Comparison of ENCODE assay signal across 11 cellular contexts in genomic region chr13:40985596-40986327, GRCh38. TPM values are rescaled to one million over a fixed set of nuclear protein-coding genes. Genes with fewer than 3 reads are reported as not detected.
DNase-seq lines count a peak whose midpoint lies in the region; ATAC-seq and TF ChIP-seq lines count a peak whose summit lies in the region.
"Had no signal": no experiment of that assay in that cellular context is flagged by ENCODE, and none has a peak within 500 bp of the region (broad histone marks: within the 10 kb centered on the region; RNA-seq: fewer than 3 reads in every experiment).

No MANE protein-coding gene starts in this region.

- H3K4me2 ChIP-seq in PC-3 (ENCODE audit: low read length) = peak overlapping the region; percentile 60

- peak overlapping the region; percentile 97 for H3K27ac Mint-ChIP-seq in CD8-positive, alpha-beta T cell
- H3K27ac Mint-ChIP-seq: H9 had no signal

- H3K9ac ChIP-seq in PC-3 (ENCODE audit: low read length) = no peak overlapping the region
- H3K9ac ChIP-seq in rectal smooth muscle tissue (ENCODE audit: low read length) = no peak overlapping the region

- H2AFZ ChIP-seq in PC-3 (ENCODE audit: low read length) = no peak overlapping the region

- no peak for TF ChIP-seq CTCF in CD8-positive, alpha-beta T cell (IDR thresholded peaks at IDR 0.05)
- TF ChIP-seq CTCF in PC-3 (conservative IDR thresholded peaks at IDR 0.05; ENCODE audit: low read depth, low read length) (no peak), esophagus muscularis mucosa (IDR thresholded peaks at IDR 0.05) (no peak)

- peaks cover 62% of the 10 kb centered on the region for H3K4me1 ChIP-seq in CD8-positive, alpha-beta T cell (ENCODE audit: insufficient read depth, low read length)
- peaks cover 10% of the 10 kb centered on the region for H3K4me1 ChIP-seq in PC-3 (ENCODE audit: insufficient read depth, low read length)
- peaks cover 34 to 52% (median 49%) of the 10 kb centered on the region in 4 donors for H3K4me1 ChIP-seq in esophagus muscularis mucosa
- peaks cover 15% of the 10 kb centered on the region for H3K4me1 ChIP-seq in rectal smooth muscle tissue (ENCODE audit: control insufficient read depth, insufficient read depth, low read length)

- H3K4me3 ChIP-seq in CD8-positive, alpha-beta T cell (ENCODE audit: low read depth, low read length) = no peak overlapping the region
- H3K4me3 ChIP-seq in PC-3 (ENCODE audit: low read length) (no peak overlapping the region), esophagus muscularis mucosa (peak overlapping the region in 1 of 4 donors; percentile 35), rectal smooth muscle tissue (ENCODE audit: low read length) (peak overlapping the region; percentile 14)

- H3K27me3 ChIP-seq in CD8-positive, alpha-beta T cell (ENCODE audit: insufficient read depth, low read length) = no peaks in the 10 kb centered on the region
- H3K27me3 ChIP-seq in PC-3 (ENCODE audit: low read length) (no peaks in the 10 kb centered on the region), esophagus muscularis mucosa (no peaks in the 10 kb centered on the region), rectal smooth muscle tissue (ENCODE audit: control insufficient read depth, insufficient read depth, low read length) (no peaks in the 10 kb centered on the region)

- no peak for TF ChIP-seq POLR2A in esophagus muscularis mucosa (IDR thresholded peaks at IDR 0.05; ENCODE audit: low read depth)

- no peaks in the 10 kb centered on the region for H3K9me2 ChIP-seq in PC-3 (replicated peaks; ENCODE audit: low read length)

- WGBS in esophagus muscularis mucosa = 55% methylated on average over 5 of the region's 5 CpGs

- peak overlapping the region; percentile 76 for H3K27ac ChIP-seq in CD8-positive, alpha-beta T cell (ENCODE audit: low read depth, low read length)
- H3K27ac ChIP-seq in PC-3 (ENCODE audit: low read length) (no peak overlapping the region), esophagus muscularis mucosa (replicated peaks in 1 of 4) (peak overlapping the region; percentile 27 to 69 (median 64)), rectal smooth muscle tissue (ENCODE audit: low read depth, low read length) (no peak overlapping the region)

- H3K36me3 ChIP-seq in CD8-positive, alpha-beta T cell (ENCODE audit: insufficient read depth, low read length) = no peaks in the 10 kb centered on the region
- no peaks in the 10 kb centered on the region for H3K36me3 ChIP-seq in PC-3 (ENCODE audit: low read depth, low read length)
- H3K36me3 ChIP-seq in esophagus muscularis mucosa = no peaks in the 10 kb centered on the region
- no peaks in the 10 kb centered on the region for H3K36me3 ChIP-seq in rectal smooth muscle tissue (ENCODE audit: control insufficient read depth, insufficient read depth, low read length)

- no peaks in the 10 kb centered on the region for H3K9me3 Mint-ChIP-seq in CD8-positive, alpha-beta T cell
- H3K9me3 Mint-ChIP-seq: H9 had no signal

- CTCF ChIA-PET in CD8-positive, alpha-beta T cell (lab: Charles Lee) = interaction anchor here (0.6 to 7.7 kb wide), 4 partner anchors 9 to 69 kb away, joined by 3 to 37 read pairs (median 7); no protein-coding TSS in a partner anchor
- CTCF ChIA-PET in PC-3 (lab: Charles Lee) = interaction anchor here (0.7 to 1.0 kb wide), 3 partner anchors 33 to 72 kb away, joined by 3 to 8 read pairs (median 3); no protein-coding TSS in a partner anchor

- intact Hi-C loops in CD8-positive, alpha-beta T cell (cut with DNase I, micrococcal nuclease) = loop anchor here (1.0 to 10.0 kb wide), 6 partner anchors 11 to 1289 kb away; partner anchors contain the start of genes AKAP11 (in 1 of the 2), DGKH (in 1 of the 2), NAA16 (in 1 of the 2) and RGCC (in 1 of the 2)
- intact Hi-C loops in PC-3 (cut with micrococcal nuclease) = no loop called here
- intact Hi-C loops in esophagus muscularis mucosa (cut with DNase I) = loop anchor here (10.0 kb wide), 1 partner anchor 69 kb away; no protein-coding TSS in a partner anchor

- no TSS peak for BruUV-seq in PC-3 (replicated peaks; lab: Mats Ljungman, UMichigan)

- no peak for ATAC-seq in CD8-positive, alpha-beta T cell
- no peak for ATAC-seq in PC-3
- no peak for ATAC-seq in GM19397 (IDR thresholded peaks at IDR 0.05; ENCODE audit: unreplicated experiment)
- ATAC-seq in GM19452 (IDR thresholded peaks at IDR 0.05; ENCODE audit: unreplicated experiment) = no peak
- no peak for ATAC-seq in HG02884 (IDR thresholded peaks at IDR 0.05; ENCODE audit: unreplicated experiment)

- H3F3A ChIP-seq in PC-3 (ENCODE audit: low read length, unreplicated experiment) = no peaks in the 10 kb centered on the region

- H4K20me1 ChIP-seq in PC-3 (ENCODE audit: low read length) = peaks cover 5% of the 10 kb centered on the region; the same call in 1 of the 2 replicates

- H3K36me3 Mint-ChIP-seq in CD8-positive, alpha-beta T cell = peaks cover 13% of the 10 kb centered on the region

- peaks cover 32% of the 10 kb centered on the region for H3K79me2 ChIP-seq in PC-3 (ENCODE audit: low read length)

- no peaks in the 10 kb centered on the region for H3K27me3 Mint-ChIP-seq in CD8-positive, alpha-beta T cell (ENCODE audit: low read depth)

- DNase-seq in CD8-positive, alpha-beta T cell = no peak
- DNase-seq in PC-3 (no peak), esophagus muscularis mucosa (ENCODE audit: extremely low spot score) (no peak), Kasumi-1 (lab: John Stamatoyannopoulos, UW) (no peak)
- DNase-seq: activated gamma-delta T cell, H9, KBM-7 had no signal

- H3K4me1 Mint-ChIP-seq in CD8-positive, alpha-beta T cell (ENCODE audit: low read depth) = peaks cover 62% of the 10 kb centered on the region

- peak overlapping the region; percentile 87 for H3K4me3 Mint-ChIP-seq in CD8-positive, alpha-beta T cell
- H3K4me3 Mint-ChIP-seq: H9 had no signal

- no peaks in the 10 kb centered on the region for H3K9me3 ChIP-seq in CD8-positive, alpha-beta T cell (ENCODE audit: low read length)
- H3K9me3 ChIP-seq in PC-3 (ENCODE audit: low read length) (no peaks in the 10 kb centered on the region), esophagus muscularis mucosa (no peaks in the 10 kb centered on the region)

- no peak for TF ChIP-seq EP300 in esophagus muscularis mucosa (IDR thresholded peaks at IDR 0.05)

- POLR2A ChIA-PET in CD8-positive, alpha-beta T cell (lab: Charles Lee) = interaction anchor here (0.7 to 2.5 kb wide), 6 partner anchors 20 to 81 kb away, joined by 3 to 16 read pairs (median 4); partner anchors contain the start of genes ELF1 and WBP4
- POLR2A ChIA-PET in PC-3 (lab: Charles Lee; ENCODE audit: unreplicated experiment) = interaction anchor here (0.6 to 0.7 kb wide), 4 partner anchors 131 to 1870 kb away, joined by 3 to 6 read pairs (median 4); no protein-coding TSS in a partner anchor

RNA-seq across cellular contexts. Expression of gene ELF1, which starts 33.4 kb away (rescaled TPM):
- 100 to 1,000 TPM; 308 to 313 TPM for total RNA-seq in CD8-positive, alpha-beta T cell
- total RNA-seq in PC-3 (2014; rRNA removed) (15.3 and 17.7 TPM in 2 replicates), esophagus muscularis mucosa (10 to 100 TPM; 66.9 to 96.2 (median 72.1) TPM)

Comparison
In these comparisons a context has a peak if more than half of its experiments do, and no peak if none do; other contexts are left out.
1. H3K27ac ChIP-seq: peak in CD8-positive, alpha-beta T cell (single experiment) and esophagus muscularis mucosa (4 of 4); none in PC-3 (single experiment) and rectal smooth muscle tissue (single experiment).